Comparison of ENCODE assay signal across 8 cellular contexts in the genomic region with DNA sequence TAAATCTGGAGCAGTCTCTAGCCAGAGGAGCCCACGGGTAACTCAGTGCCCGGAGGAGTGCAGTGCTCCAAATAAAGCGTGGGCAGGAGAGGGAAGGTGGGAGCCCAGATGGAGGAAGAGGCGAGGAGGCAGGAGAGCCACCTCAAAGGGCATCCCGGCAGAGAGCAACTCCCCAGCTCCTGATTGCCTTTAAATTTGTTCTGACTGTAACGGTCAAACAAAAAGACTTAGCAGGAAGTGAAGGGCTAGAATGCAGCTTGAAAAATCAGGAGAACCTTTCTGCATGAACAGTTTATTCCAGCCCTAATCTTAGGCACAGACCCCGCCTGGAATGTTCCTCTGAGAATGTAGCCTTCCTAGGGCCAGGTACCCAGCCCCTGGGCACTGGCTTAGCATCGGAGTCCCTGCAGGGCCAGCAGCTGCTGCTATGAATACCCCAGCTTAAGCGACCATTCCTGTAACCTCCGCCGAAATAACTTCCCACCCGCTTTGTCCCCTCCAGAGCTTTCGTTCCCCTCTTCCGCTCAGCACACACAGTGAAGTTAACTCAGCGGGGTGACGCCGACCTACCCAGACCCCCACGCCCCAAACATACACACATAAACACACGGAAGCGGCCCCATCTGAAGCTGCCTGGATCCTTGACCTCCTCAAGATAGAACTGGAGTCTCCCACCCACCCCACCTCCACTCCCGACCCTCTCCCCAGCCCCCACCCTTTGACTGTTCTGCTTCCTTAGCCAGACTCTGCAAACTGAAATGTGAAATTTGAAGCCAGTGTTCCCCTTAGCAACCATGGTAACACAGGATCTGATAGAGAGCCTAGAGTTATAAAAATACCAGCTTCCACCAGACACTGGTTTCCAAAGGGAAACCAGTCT.
DNase-seq lines count a peak whose midpoint lies in the region; ATAC-seq and TF ChIP-seq lines count a peak whose summit lies in the region.

No MANE protein-coding gene starts in this region.

- in situ Hi-C loops in ACHN (cut with HindIII; ENCODE audit: low pct_ligation_motif_present, low pct_unique_long_range_greater_than_20kb, low sequenced_read_pairs): no loop called here

- no peak for TF ChIP-seq POLR2A in prostate gland (IDR thresholded peaks at IDR 0.05)

- H3K27ac ChIP-seq in RWPE2 (ENCODE audit: poor library complexity, severe bottlenecking) (no peak overlapping the region), prostate gland (peak overlapping the region; percentile 54 to 61)

- intact Hi-C loops in prostate gland (cut with DNase I): loop anchor here (5.0 kb wide), 2 partner anchors 60 to 120 kb away; no protein-coding TSS in a partner anchor

- H3K4me1 ChIP-seq in RWPE2 (ENCODE audit: insufficient read depth, poor library complexity, severe bottlenecking) (peaks cover 13% of the 10 kb centered on the region), prostate gland (replicated peaks) (peaks cover 12% of the 10 kb centered on the region)

- H3K27me3 ChIP-seq in RWPE2 (ENCODE audit: insufficient read depth, poor library complexity, severe bottlenecking) (no peaks in the 10 kb centered on the region), prostate gland (replicated peaks; ENCODE audit: insufficient read depth) (no peaks in the 10 kb centered on the region)

- TF ChIP-seq CTCF in RWPE2 (IDR thresholded peaks at IDR 0.05; ENCODE audit: poor library complexity, severe bottlenecking) (no peak), fibroblast of villous mesenchyme (IDR thresholded peaks at IDR 0.05; ENCODE audit: insufficient read depth, low read depth, low read length) (no peak), prostate gland (IDR thresholded peaks at IDR 0.05) (no peak)

- H3K4me3 ChIP-seq in RWPE2 (ENCODE audit: severe bottlenecking): no peak overlapping the region
- peak overlapping the region; percentile 21 for H3K4me3 ChIP-seq in fibroblast of villous mesenchyme (ENCODE audit: low read depth, low read length)
- H3K4me3 ChIP-seq in prostate gland: peak overlapping the region; percentile 7 to 13

- ATAC-seq in RWPE2 (ENCODE audit: low read depth) (peak; percentile 28; the same call in 1 of the 3 replicates), GM18502 (IDR thresholded peaks at IDR 0.05; ENCODE audit: poor library complexity, unreplicated experiment) (no peak)

- WGBS in prostate gland: 18% methylated on average over 21 of the region's 21 CpGs

- DNase-seq in HT1080 (ENCODE audit: low read depth) (peak; percentile 15), RWPE2 (ENCODE audit: low spot score) (no peak), fibroblast of villous mesenchyme (ENCODE audit: low read depth) (peak; percentile 91), prostate gland (ENCODE audit: low spot score) (no peak), RKO (ENCODE audit: low spot score) (no peak), ACHN (no peak), NCI-H187 (lab: John Stamatoyannopoulos, UW) (no peak)

- H3K36me3 ChIP-seq in RWPE2 (ENCODE audit: low read depth) (peaks cover 11% of the 10 kb centered on the region), prostate gland (no peaks in the 10 kb centered on the region)

- H3K9me3 ChIP-seq in RWPE2 (ENCODE audit: severe bottlenecking) (peaks cover 2% of the 10 kb centered on the region), prostate gland (no peaks in the 10 kb centered on the region)

Comparison
In these comparisons a context has a peak if more than half of its experiments do, and no peak if none do; other contexts are left out.
1. DNase-seq: peak in HT1080 (single experiment) and fibroblast of villous mesenchyme (single experiment); none in RWPE2 (single experiment), prostate gland (single experiment), RKO (single experiment), ACHN (single experiment) and NCI-H187 (0 of 2).